In genomic region chr1:181103404-181103803, GRCh38 we compare ENCODE assay signal across 1 cellular context.
TF ChIP-seq lines count a peak whose summit lies in the region.

No MANE protein-coding gene starts in this region.

TF ChIP-seq in IMR-90, 13 proteins besides CTCF, POLR2A, EP300 and RAD21 (continued from another document):
- TF ChIP-seq ELK1 (IDR thresholded peaks at IDR 0.05; ENCODE audit: borderline replicate concordance, low read depth, low read length) (no peak), RFX5 (IDR thresholded peaks at IDR 0.05; ENCODE audit: low read depth, low read length) (no peak), CEBPB (IDR thresholded peaks at IDR 0.05; ENCODE audit: low read depth, low read length) (no peak), MAFK (IDR thresholded peaks at IDR 0.05; ENCODE audit: low read depth, low read length) (no peak), MXI1 (IDR thresholded peaks at IDR 0.05; ENCODE audit: borderline replicate concordance, low read depth, low read length) (no peak), USF2 (IDR thresholded peaks at IDR 0.05; ENCODE audit: low read depth, low read length) (no peak), NFE2L2 (IDR thresholded peaks at IDR 0.05; ENCODE audit: low read depth, low read length) (no peak), MAZ (IDR thresholded peaks at IDR 0.05; ENCODE audit: borderline replicate concordance, low read depth, low read length) (no peak), SMC3 (IDR thresholded peaks at IDR 0.05; ENCODE audit: low read depth, low read length) (no peak)
